In genomic region chr2:65055427-65056214, GRCh38 we compare ENCODE assay signal across 8 cellular contexts. TPM values are rescaled to one million over a fixed set of nuclear protein-coding genes. Genes with fewer than 3 reads are reported as not detected.
DNase-seq lines count a peak whose midpoint lies in the region; ATAC-seq and TF ChIP-seq lines count a peak whose summit lies in the region.

No MANE protein-coding gene starts in this region.

- peaks cover 0 to 33% (median 25%) of the 10 kb centered on the region in 11 experiments; a peak in 11 of 22 replicates for H4K20me1 ChIP-seq in BLaER1 treated with 17β-estradiol and CSF1 and Interleukin-3, amounts not matched to agents 10 nM and 100 nM
- H4K20me1 ChIP-seq in OCI-LY1 (ENCODE audit: insufficient read depth, low read length): no peaks in the 10 kb centered on the region

- ATAC-seq in GM18909 (IDR thresholded peaks at IDR 0.05; ENCODE audit: poor library complexity, unreplicated experiment) (peak; percentile 40), HG03103 (IDR thresholded peaks at IDR 0.05; ENCODE audit: low read depth, unreplicated experiment) (peak; percentile 16)

- no peaks in the 10 kb centered on the region for H3K9me2 ChIP-seq in OCI-LY1 (ENCODE audit: low read depth, low read length)

- peak overlapping the region; percentile 78 to 95 (median 93) for H3K9ac ChIP-seq in BLaER1 treated with 17β-estradiol and CSF1 and Interleukin-3, amounts not matched to agents 10 nM and 100 nM
- H3K9ac ChIP-seq in OCI-LY1 (ENCODE audit: low read length): peak overlapping the region; percentile 44

- H3K27ac ChIP-seq in BLaER1 treated with 17β-estradiol and CSF1 and Interleukin-3, amounts not matched to agents 10 nM and 100 nM: peak overlapping the region; percentile 39 to 95 (median 93); a peak in 20 of 22 replicates
- peak overlapping the region; percentile 56 for H3K27ac ChIP-seq in OCI-LY1 (ENCODE audit: low read depth, low read length, poor library complexity, severe bottlenecking)

- no peaks in the 10 kb centered on the region for H3K79me2 ChIP-seq in OCI-LY1 (ENCODE audit: insufficient read depth, low read length)

- H3K4me3 ChIP-seq in BLaER1 treated with 17β-estradiol and CSF1 and Interleukin-3, amounts not matched to agents 10 nM and 100 nM: peak overlapping the region; percentile 85 to 93 (median 88)
- H3K4me3 ChIP-seq in OCI-LY1 (ENCODE audit: low read depth, low read length, poor library complexity, severe bottlenecking) (peak overlapping the region; percentile 66), astrocyte of the cerebellum (ENCODE audit: low read depth, low read length) (peak overlapping the region; percentile 71), kidney epithelial cell (ENCODE audit: low read depth, low read length) (peak overlapping the region; percentile 51)

- H3F3A ChIP-seq in OCI-LY1 (ENCODE audit: insufficient read depth, low read length): no peaks in the 10 kb centered on the region

- H2AFZ ChIP-seq in OCI-LY1 (ENCODE audit: low read length): no peak overlapping the region

- H3K4me2 ChIP-seq in BLaER1 treated with 17β-estradiol and CSF1 and Interleukin-3, amounts not matched to agents 10 nM and 100 nM: peak overlapping the region; percentile 88 to 97 (median 95)
- peak overlapping the region; percentile 97 for H3K4me2 ChIP-seq in OCI-LY1 (ENCODE audit: low read length)

- peaks cover 0 to 19% (median 14%) of the 10 kb centered on the region in 11 experiments; a peak in 19 of 22 replicates for H3K9me3 ChIP-seq in BLaER1 treated with 17β-estradiol and CSF1 and Interleukin-3, amounts not matched to agents 10 nM and 100 nM (replicated peaks in 1 of 11)
- no peaks in the 10 kb centered on the region for H3K9me3 ChIP-seq in OCI-LY1 (ENCODE audit: low read length)

- H3K4me1 ChIP-seq in BLaER1 treated with 17β-estradiol and CSF1 and Interleukin-3, amounts not matched to agents 10 nM and 100 nM: peaks cover 63 to 74% (median 73%) of the 10 kb centered on the region in 10 experiments
- H3K4me1 ChIP-seq in OCI-LY1 (ENCODE audit: insufficient read depth, low read length, severe bottlenecking): peaks cover 48% of the 10 kb centered on the region

- in situ Hi-C loops in astrocyte of the cerebellum (cut with HindIII; ENCODE audit: low sequenced_read_pairs): no loop called here

- TF ChIP-seq CTCF in OCI-LY1 (IDR thresholded peaks at IDR 0.05; ENCODE audit: low read length): no peak
- TF ChIP-seq CTCF in astrocyte of the cerebellum (IDR thresholded peaks at IDR 0.05; ENCODE audit: low read depth, low read length, missing control alignments): no peak
- no peak for TF ChIP-seq CTCF in kidney epithelial cell (IDR thresholded peaks at IDR 0.05; ENCODE audit: insufficient read depth, low read length, poor library complexity, severe bottlenecking)

- DNase-seq in astrocyte of the cerebellum (ENCODE audit: low read depth) (no peak), kidney epithelial cell (ENCODE audit: low read depth) (no peak), HK-2 (ENCODE audit: unreplicated experiment) (no peak)
- DNase-seq in stimulated activated CD4-positive, alpha-beta T cell treated with anti-CD3 and anti-CD28 coated beads, TNF-alpha, amount 100 ng/mL, for 48 hours (ENCODE audit: low read depth in 3 of 3): peak in 2 of 3 donors; percentile 39 to 42

- H3K36me3 ChIP-seq in BLaER1 treated with 17β-estradiol and CSF1 and Interleukin-3, amounts not matched to agents 10 nM and 100 nM: peaks cover 0 to 8% (median 0%) of the 10 kb centered on the region in 11 experiments; a peak in 5 of 22 replicates
- H3K36me3 ChIP-seq in OCI-LY1 (ENCODE audit: insufficient read depth, low read length): peaks cover 12% of the 10 kb centered on the region
- no peaks in the 10 kb centered on the region for H3K36me3 ChIP-seq in kidney epithelial cell (ENCODE audit: control insufficient read depth, insufficient read depth, low read length)

- H3K27me3 ChIP-seq in BLaER1 treated with 17β-estradiol and CSF1 and Interleukin-3, amounts not matched to agents 10 nM and 100 nM: no peaks in the 10 kb centered on the region
- H3K27me3 ChIP-seq in OCI-LY1 (ENCODE audit: insufficient read depth, low read length) (no peaks in the 10 kb centered on the region), kidney epithelial cell (ENCODE audit: control insufficient read depth, insufficient read depth, low read length) (no peaks in the 10 kb centered on the region)

RNA-seq across cellular contexts. Expression of gene CEP68, which starts 0.6 kb away (rescaled TPM):
- total RNA-seq in kidney epithelial cell: 5.2 and 7.5 TPM in 2 replicates

Comparison
In these comparisons a context has a peak if more than half of its experiments do, and no peak if none do; other contexts are left out.
1. DNase-seq: peak in stimulated activated CD4-positive, alpha-beta T cell treated with anti-CD3 and anti-CD28 coated beads, TNF-alpha, amount 100 ng/mL, for 48 hours (2 of 3); none in astrocyte of the cerebellum (single experiment), kidney epithelial cell (single experiment) and HK-2 (single experiment).
2. Peak in every context shown above with its lines, with median percentiles within 50 percentile points of each other: H3K4me3 ChIP-seq.